Comparison of ENCODE assay signal across 19 cellular contexts in the genomic region with DNA sequence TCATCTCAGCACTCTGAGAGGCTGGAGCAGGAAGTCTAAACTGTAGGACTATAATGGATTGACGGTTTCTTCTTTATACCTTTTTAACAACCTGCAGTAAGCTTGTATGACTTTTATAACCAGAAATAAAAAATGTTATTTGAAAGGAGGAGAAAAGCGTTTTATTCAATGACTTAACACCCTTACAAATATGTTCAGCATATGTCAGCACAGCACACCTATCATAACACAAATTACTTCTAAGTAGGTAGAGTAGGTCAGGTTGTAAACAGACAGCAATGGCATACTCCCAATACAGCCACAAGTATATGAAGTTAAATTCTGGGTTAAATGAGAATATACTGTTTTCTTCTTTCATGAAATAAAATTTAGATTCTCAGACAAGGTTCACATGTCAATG. TPM values are rescaled to one million over a fixed set of nuclear protein-coding genes. Genes with fewer than 3 reads are reported as not detected.
DNase-seq lines count a peak whose midpoint lies in the region; ATAC-seq and TF ChIP-seq lines count a peak whose summit lies in the region.
"Had no signal": no experiment of that assay in that cellular context is flagged by ENCODE, and none has a peak within 500 bp of the region (broad histone marks: within the 10 kb centered on the region; RNA-seq: fewer than 3 reads in every experiment).

No MANE protein-coding gene starts in this region.

- peaks cover 100% of the 10 kb centered on the region for H3K79me2 ChIP-seq in SU-DHL-6 (ENCODE audit: insufficient read depth, low read length)
- H3K79me2 ChIP-seq in neural progenitor cell (ENCODE audit: low read depth) = peaks cover 98% of the 10 kb centered on the region

- H3K9me3 Mint-ChIP-seq in activated naive CD4-positive, alpha-beta T cell treated with anti-CD3 and anti-CD28 coated beads, Interleukin-2, amount 50 U/mL, for 24 hours = no peaks in the 10 kb centered on the region
- no peaks in the 10 kb centered on the region for H3K9me3 Mint-ChIP-seq in activated naive CD4-positive, alpha-beta T cell treated with anti-CD3 and anti-CD28 coated beads, Interleukin-2, amount 50 U/mL, for 72 hours
- peaks cover 2% of the 10 kb centered on the region for H3K9me3 Mint-ChIP-seq in neural progenitor cell
- H3K9me3 Mint-ChIP-seq in activated CD4-positive, alpha-beta memory T cell treated with anti-CD3 and anti-CD28 coated beads for 36 hours = no peaks in the 10 kb centered on the region
- H3K9me3 Mint-ChIP-seq: IgD-negative memory B cell had no signal

- H3K27ac Mint-ChIP-seq in activated naive CD4-positive, alpha-beta T cell treated with anti-CD3 and anti-CD28 coated beads, Interleukin-2, amount 50 U/mL, for 24 hours = peak overlapping the region; percentile 35
- no peak overlapping the region for H3K27ac Mint-ChIP-seq in activated naive CD4-positive, alpha-beta T cell treated with anti-CD3 and anti-CD28 coated beads, Interleukin-2, amount 50 U/mL, for 72 hours
- H3K27ac Mint-ChIP-seq in neural progenitor cell = peak overlapping the region; percentile 37
- no peak overlapping the region for H3K27ac Mint-ChIP-seq in activated CD4-positive, alpha-beta memory T cell treated with anti-CD3 and anti-CD28 coated beads for 36 hours
- H3K27ac Mint-ChIP-seq: IgD-negative memory B cell had no signal

- TF ChIP-seq CTCF in SU-DHL-6 (IDR thresholded peaks at IDR 0.05; ENCODE audit: insufficient read depth, low read length, poor library complexity, severe bottlenecking) (no peak), neural progenitor cell (IDR thresholded peaks at IDR 0.05) (no peak)

- no peak for DNase-seq in activated naive CD4-positive, alpha-beta T cell treated with anti-CD3 and anti-CD28 coated beads, Interleukin-2, amount 50 U/mL, for 72 hours (ENCODE audit: low spot score in 2 of 2)
- no peak for DNase-seq in neural progenitor cell (ENCODE audit: low spot score)
- DNase-seq in SJCRH30 = no peak
- DNase-seq in HUDEP-2 (lab: John Stamatoyannopoulos, UW; ENCODE audit: unreplicated experiment in 76 of 76) = no peak
- no peak for DNase-seq in activated CD4-positive, alpha-beta memory T cell treated with anti-CD3 and anti-CD28 coated beads for 36 hours
- DNase-seq: C1 segment of cervical spinal cord, DMS 273 treated with DMSO at 0.1 percent for 48 hours, GF-D8, H7, NCI-H1105, NCI-H1694, NCI-H2107, NCI-H2227 treated with DMSO at 0.1 percent for 48 hours, NCI-H524 had no signal

- H3K36me3 ChIP-seq in SU-DHL-6 (ENCODE audit: low read length) (no peaks in the 10 kb centered on the region), neural progenitor cell (no peaks in the 10 kb centered on the region), SJCRH30 (peaks cover 5% of the 10 kb centered on the region; the same call in 1 of the 2 replicates)

- no peaks in the 10 kb centered on the region for H3K4me1 ChIP-seq in neural progenitor cell
- no peaks in the 10 kb centered on the region for H3K4me1 ChIP-seq in SJCRH30

- H3K27me3 ChIP-seq in SU-DHL-6 (ENCODE audit: low read length) (no peaks in the 10 kb centered on the region), neural progenitor cell (no peaks in the 10 kb centered on the region), SJCRH30 (no peaks in the 10 kb centered on the region)

- H3K4me3 ChIP-seq in SU-DHL-6 (ENCODE audit: insufficient read depth, low read length, poor library complexity, severe bottlenecking) (no peak overlapping the region), neural progenitor cell (no peak overlapping the region), SJCRH30 (no peak overlapping the region)

- no peak for ATAC-seq in activated naive CD4-positive, alpha-beta T cell treated with anti-CD3 and anti-CD28 coated beads, Interleukin-2, amount 50 U/mL, for 72 hours
- ATAC-seq: Panc1, Right ventricle myocardium inferior had no signal

- H3K4me3 Mint-ChIP-seq in activated naive CD4-positive, alpha-beta T cell treated with anti-CD3 and anti-CD28 coated beads, Interleukin-2, amount 50 U/mL, for 24 hours = peak overlapping the region; percentile 23
- no peak overlapping the region for H3K4me3 Mint-ChIP-seq in neural progenitor cell
- no peak overlapping the region for H3K4me3 Mint-ChIP-seq in activated CD4-positive, alpha-beta memory T cell treated with anti-CD3 and anti-CD28 coated beads for 36 hours

- no peak overlapping the region for H2AFZ ChIP-seq in SU-DHL-6 (ENCODE audit: low read depth, low read length, severe bottlenecking)
- H2AFZ ChIP-seq in neural progenitor cell (replicated peaks) = no peak overlapping the region

- H3K27ac ChIP-seq in SU-DHL-6 (ENCODE audit: low read depth, low read length) = peak overlapping the region; percentile 43; the same call in 1 of the 2 replicates
- H3K27ac ChIP-seq in neural progenitor cell = no peak overlapping the region
- H3K27ac ChIP-seq in SJCRH30 = no peak overlapping the region

- H3K36me3 Mint-ChIP-seq in activated naive CD4-positive, alpha-beta T cell treated with anti-CD3 and anti-CD28 coated beads, Interleukin-2, amount 50 U/mL, for 24 hours = peaks cover 5% of the 10 kb centered on the region
- H3K36me3 Mint-ChIP-seq in activated naive CD4-positive, alpha-beta T cell treated with anti-CD3 and anti-CD28 coated beads, Interleukin-2, amount 50 U/mL, for 72 hours = peaks cover 0 to 24% of the 10 kb centered on the region in 2 donors
- peaks cover 15% of the 10 kb centered on the region for H3K36me3 Mint-ChIP-seq in neural progenitor cell
- peaks cover 2% of the 10 kb centered on the region for H3K36me3 Mint-ChIP-seq in activated CD4-positive, alpha-beta memory T cell treated with anti-CD3 and anti-CD28 coated beads for 36 hours

- no peaks in the 10 kb centered on the region for H3K27me3 Mint-ChIP-seq in activated naive CD4-positive, alpha-beta T cell treated with anti-CD3 and anti-CD28 coated beads, Interleukin-2, amount 50 U/mL, for 24 hours
- no peaks in the 10 kb centered on the region for H3K27me3 Mint-ChIP-seq in neural progenitor cell (ENCODE audit: insufficient read depth, low read depth)
- H3K27me3 Mint-ChIP-seq in activated CD4-positive, alpha-beta memory T cell treated with anti-CD3 and anti-CD28 coated beads for 36 hours = no peaks in the 10 kb centered on the region
- H3K27me3 Mint-ChIP-seq: IgD-negative memory B cell had no signal

- H3K9me2 ChIP-seq in SU-DHL-6 (replicated peaks; ENCODE audit: insufficient read depth, low read length) = no peaks in the 10 kb centered on the region

- peaks cover 10% of the 10 kb centered on the region; the same call in 1 of the 2 replicates for H4K20me1 ChIP-seq in SU-DHL-6 (ENCODE audit: low read depth, low read length)
- H4K20me1 ChIP-seq in neural progenitor cell (ENCODE audit: low read depth) = peaks cover 64% of the 10 kb centered on the region

- H3K4me2 ChIP-seq in SU-DHL-6 (ENCODE audit: low read depth, low read length, poor library complexity, severe bottlenecking) (peak overlapping the region; percentile 8), neural progenitor cell (no peak overlapping the region)

- intact Hi-C loops in activated CD4-positive, alpha-beta memory T cell treated with anti-CD3 and anti-CD28 coated beads for 36 hours (cut with micrococcal nuclease) = no loop called here

- CTCF ChIA-PET in activated CD4-positive, alpha-beta memory T cell treated with anti-CD3 and anti-CD28 coated beads for 36 hours (lab: Charles Lee) = interaction anchor here (1.0 to 1.4 kb wide), 4 partner anchors 9 to 73 kb away, joined by 3 to 6 read pairs (median 4); a partner anchor contains a TSS

- H3F3A ChIP-seq in SU-DHL-6 (ENCODE audit: insufficient read depth) = peaks cover 8% of the 10 kb centered on the region; the same call in 1 of the 2 replicates
- no peaks in the 10 kb centered on the region for H3F3A ChIP-seq in neural progenitor cell (ENCODE audit: low read depth)

- H3K4me1 Mint-ChIP-seq in activated naive CD4-positive, alpha-beta T cell treated with anti-CD3 and anti-CD28 coated beads, Interleukin-2, amount 50 U/mL, for 24 hours = peaks cover 73% of the 10 kb centered on the region
- peaks cover 2% of the 10 kb centered on the region for H3K4me1 Mint-ChIP-seq in neural progenitor cell
- peaks cover 46% of the 10 kb centered on the region for H3K4me1 Mint-ChIP-seq in activated CD4-positive, alpha-beta memory T cell treated with anti-CD3 and anti-CD28 coated beads for 36 hours (ENCODE audit: low read depth)

- no peaks in the 10 kb centered on the region for H3K9me3 ChIP-seq in SU-DHL-6 (ENCODE audit: insufficient read depth, low read length)
- H3K9me3 ChIP-seq in neural progenitor cell (ENCODE audit: low read depth) = no peaks in the 10 kb centered on the region
- H3K9me3 ChIP-seq in SJCRH30 (replicated peaks) = 0 out of 2 replicates have a peak, but pooled peaks cover 3% of the 10 kb centered on the region

- H3K9ac ChIP-seq in SU-DHL-6 (ENCODE audit: low read length) (no peak overlapping the region), neural progenitor cell (no peak overlapping the region)

- POLR2A ChIA-PET in activated CD4-positive, alpha-beta memory T cell treated with anti-CD3 and anti-CD28 coated beads for 36 hours (lab: Charles Lee) = no interaction called here

RNA-seq across cellular contexts. Expression of a gene that starts 16.1 kb away (rescaled TPM):
- total RNA-seq in activated naive CD4-positive, alpha-beta T cell treated with anti-CD3 and anti-CD28 coated beads, Interleukin-2, amount 50 U/mL, for 72 hours = 10 to 100 TPM; 66.8 to 72.3 TPM
- total RNA-seq in neural progenitor cell (ENCODE audit: low replicate concordance) = 80.7 and 100 TPM in 2 replicates
- 118 and 127 TPM in 2 replicates for total RNA-seq in SJCRH30 (2014; rRNA removed; shearing (Covaris generic))
- total RNA-seq in activated CD4-positive, alpha-beta memory T cell treated with anti-CD3 and anti-CD28 coated beads for 36 hours = 10 to 100 TPM; 84.3 to 84.5 TPM

RNA-seq across cellular contexts. Expression of a gene that starts 57.6 kb away (rescaled TPM):
- total RNA-seq in activated naive CD4-positive, alpha-beta T cell treated with anti-CD3 and anti-CD28 coated beads, Interleukin-2, amount 50 U/mL, for 72 hours = 1 to 10 TPM; 4.1 to 4.2 TPM
- 33.3 and 36.2 TPM in 2 replicates for total RNA-seq in neural progenitor cell (ENCODE audit: low replicate concordance)
- total RNA-seq in SJCRH30 (2014; rRNA removed; shearing (Covaris generic)) = 13.7 and 14.1 TPM in 2 replicates
- 1 to 10 TPM; 6.6 to 8.0 TPM for total RNA-seq in activated CD4-positive, alpha-beta memory T cell treated with anti-CD3 and anti-CD28 coated beads for 36 hours

Comparison
In these comparisons a context has a peak if more than half of its experiments do, and no peak if none do; other contexts are left out.
1. H3K27ac Mint-ChIP-seq: peak in activated naive CD4-positive, alpha-beta T cell treated with anti-CD3 and anti-CD28 coated beads, Interleukin-2, amount 50 U/mL, for 24 hours (single experiment) and neural progenitor cell (single experiment); none in activated naive CD4-positive, alpha-beta T cell treated with anti-CD3 and anti-CD28 coated beads, Interleukin-2, amount 50 U/mL, for 72 hours (0 of 2) and activated CD4-positive, alpha-beta memory T cell treated with anti-CD3 and anti-CD28 coated beads for 36 hours (single experiment).